Comparison of ENCODE assay signal across 24 cellular contexts in genomic region chr20:43358811-43359210, GRCh38.
"Had no signal": no experiment of that assay in that cellular context is flagged by ENCODE, and none has a peak within 500 bp of the region (broad histone marks: within the 10 kb centered on the region; RNA-seq: fewer than 3 reads in every experiment).

No MANE protein-coding gene starts in this region.

- ATAC-seq: effector memory CD8-positive, alpha-beta T cell; esophagus mucosa; gastrocnemius medialis; heart right ventricle; left lung; left ventricle myocardium superior; lower lobe of right lung; mucosa of descending colon had no signal

- H3K4me1 ChIP-seq: colonic mucosa, esophagus squamous epithelium, gastrocnemius medialis, heart right ventricle, left lung, lower lobe of right lung had no signal

- H3K36me3 ChIP-seq: colonic mucosa, esophagus squamous epithelium, gastrocnemius medialis, heart right ventricle, left lung, lower lobe of right lung had no signal

- H3K27ac ChIP-seq: colonic mucosa, epithelial cell of prostate, esophagus squamous epithelium, gastrocnemius medialis, heart right ventricle, left lung, lower lobe of right lung had no signal

- H3K4me3 ChIP-seq: colonic mucosa, esophagus squamous epithelium, gastrocnemius medialis, heart right ventricle, left lung, lower lobe of right lung, mucosa of descending colon had no signal

- DNase-seq: colonic mucosa; cortex of kidney; effector CD8-positive, alpha-beta T cell; effector memory CD8-positive, alpha-beta T cell; endodermal cell; erythroblast; esophagus squamous epithelium; foreskin fibroblast; foreskin melanocyte; gastrocnemius medialis; glutamatergic neuron; head of caudate nucleus; heart right ventricle; hippocampal formation; left lung; left ventricle myocardium superior; lower lobe of right lung; mesenchymal stem cell; mucosa of descending colon had no signal

- FAIRE-seq: endometrium, islet of Langerhans, keratinocyte had no signal

- H3K9me3 ChIP-seq: colonic mucosa, esophagus squamous epithelium, gastrocnemius medialis, left lung, lower lobe of right lung, mucosa of descending colon had no signal

- H3K27me3 ChIP-seq: colonic mucosa, gastrocnemius medialis, left lung had no signal
